Comparison of ENCODE assay signal across 15 cellular contexts in genomic region chr19:14474827-14475226, GRCh38. TPM values are rescaled to one million over a fixed set of nuclear protein-coding genes. Genes with fewer than 3 reads are reported as not detected.
DNase-seq lines count a peak whose midpoint lies in the region; ATAC-seq and TF ChIP-seq lines count a peak whose summit lies in the region.
"Had no signal": no experiment of that assay in that cellular context is flagged by ENCODE, and none has a peak within 500 bp of the region (broad histone marks: within the 10 kb centered on the region; RNA-seq: fewer than 3 reads in every experiment).

No MANE protein-coding gene starts in this region.

- H3K27ac ChIP-seq in BLaER1 treated with 17β-estradiol and CSF1 and Interleukin-3, amounts not matched to agents 10 nM and 100 nM = peak overlapping the region in 8 of 11 experiments; percentile 22 to 70 (median 56); a peak in 16 of 22 replicates
- no peak overlapping the region for H3K27ac ChIP-seq in HUES48 (ENCODE audit: low read depth, low read length)
- H3K27ac ChIP-seq: neutrophil, tibial artery had no signal

- TF ChIP-seq CTCF in chondrocyte (IDR thresholded peaks at IDR 0.05) = no peak
- no peak for TF ChIP-seq CTCF in GM10248 (IDR thresholded peaks at IDR 0.05; ENCODE audit: control extremely low read depth, extremely low read depth, low read depth, missing control alignments)

- peaks cover 40% of the 10 kb centered on the region for H3K4me1 Mint-ChIP-seq in chondrocyte (ENCODE audit: low read depth)
- peaks cover 16 to 30% (median 28%) of the 10 kb centered on the region in 3 donors for H3K4me1 Mint-ChIP-seq in naive B cell

- no peak for ATAC-seq in naive B cell (ENCODE audit: low read depth in 2 of 2)

- no peaks in the 10 kb centered on the region for H3K9me3 Mint-ChIP-seq in chondrocyte (ENCODE audit: low read depth)
- H3K9me3 Mint-ChIP-seq in naive B cell = no peaks in the 10 kb centered on the region

- H3K4me3 ChIP-seq in BLaER1 treated with 17β-estradiol and CSF1 and Interleukin-3, amounts not matched to agents 10 nM and 100 nM = peak overlapping the region; percentile 39 to 66 (median 52)
- H3K4me3 ChIP-seq in HUES48 (ENCODE audit: low read depth, low read length) (peak overlapping the region; percentile 2; the same call in 1 of the 2 replicates), HAP-1 (no peak overlapping the region)
- H3K4me3 ChIP-seq: tibial artery had no signal

- CTCF ChIA-PET in GM10248 (lab: Yijun Ruan, JAX) = no interaction called here

- no peaks in the 10 kb centered on the region for H3K9me3 ChIP-seq in BLaER1 treated with 17β-estradiol and CSF1 and Interleukin-3, amounts not matched to agents 10 nM and 100 nM (replicated peaks in 1 of 11)
- H3K9me3 ChIP-seq in HUES48 (ENCODE audit: control insufficient read depth, insufficient read depth, low read length) = no peaks in the 10 kb centered on the region
- H3K9me3 ChIP-seq in HAP-1 = no peaks in the 10 kb centered on the region
- H3K9me3 ChIP-seq: neutrophil, tibial artery had no signal

- peaks cover 60 to 76% (median 69%) of the 10 kb centered on the region in 10 experiments for H3K4me1 ChIP-seq in BLaER1 treated with 17β-estradiol and CSF1 and Interleukin-3, amounts not matched to agents 10 nM and 100 nM
- H3K4me1 ChIP-seq in HUES48 (ENCODE audit: control insufficient read depth, insufficient read depth, low read length) (peaks cover 10% of the 10 kb centered on the region; the same call in 1 of the 2 replicates), HAP-1 (peaks cover 7% of the 10 kb centered on the region)

- peaks cover 19 to 44% (median 33%) of the 10 kb centered on the region in 11 experiments for H3K36me3 ChIP-seq in BLaER1 treated with 17β-estradiol and CSF1 and Interleukin-3, amounts not matched to agents 10 nM and 100 nM
- peaks cover 38% of the 10 kb centered on the region for H3K36me3 ChIP-seq in HUES48 (ENCODE audit: control insufficient read depth, insufficient read depth, low read length)
- peaks cover 27% of the 10 kb centered on the region for H3K36me3 ChIP-seq in HAP-1 (replicated peaks)

- H3K27ac Mint-ChIP-seq in chondrocyte (ENCODE audit: unreplicated experiment) = peak overlapping the region; percentile 65
- H3K27ac Mint-ChIP-seq in naive B cell = no peak overlapping the region

- H4K20me1 ChIP-seq in BLaER1 treated with 17β-estradiol and CSF1 and Interleukin-3, amounts not matched to agents 10 nM and 100 nM = peaks cover 0 to 75% (median 3%) of the 10 kb centered on the region in 11 experiments; a peak in 8 of 22 replicates

- peaks cover 5% of the 10 kb centered on the region for H3K36me3 Mint-ChIP-seq in chondrocyte (ENCODE audit: low read depth)
- H3K36me3 Mint-ChIP-seq in naive B cell = peaks cover 0 to 2% of the 10 kb centered on the region in 2 donors

- DNase-seq in chondrocyte (ENCODE audit: low spot score) (peak; percentile 92), naive B cell (no peak), GM10248 (ENCODE audit: extremely low spot score) (no peak), NCI-H2029 (lab: John Stamatoyannopoulos, UW) (no peak), HAP-1 (ENCODE audit: low spot score in 2 of 2) (no peak), NCI-H748 (lab: John Stamatoyannopoulos, UW; ENCODE audit: unreplicated experiment) (no peak)
- DNase-seq: cerebellar nuclear complex; DMS79 treated with DMSO at 0.1 percent for 48 hours; NCI-H2081 treated with DMSO at 0.1 percent for 48 hours; SHP77 treated with DMSO at 0.1 percent for 48 hours; stimulated activated CD4-positive, alpha-beta T cell treated with anti-CD3 and anti-CD28 coated beads, Interleukin-2, amount 100 ng/mL, for 48 hours; tibial artery had no signal

- in situ Hi-C loops in HAP-1 (cut with MboI; ENCODE audit: low sequenced_read_pairs) = no loop called here

- POLR2A ChIA-PET in GM10248 (lab: Yijun Ruan, JAX) = no interaction called here

- H3K9ac ChIP-seq in BLaER1 treated with 17β-estradiol and CSF1 and Interleukin-3, amounts not matched to agents 10 nM and 100 nM = peak overlapping the region; percentile 26 to 70 (median 63); a peak in 20 of 22 replicates
- H3K9ac ChIP-seq in HUES48 (ENCODE audit: low read depth, low read length) = no peak overlapping the region

- peaks cover 16 to 29% (median 26%) of the 10 kb centered on the region in 11 experiments for H3K27me3 ChIP-seq in BLaER1 treated with 17β-estradiol and CSF1 and Interleukin-3, amounts not matched to agents 10 nM and 100 nM
- no peaks in the 10 kb centered on the region for H3K27me3 ChIP-seq in HUES48 (ENCODE audit: control insufficient read depth, insufficient read depth, low read length)
- H3K27me3 ChIP-seq in HAP-1 (ENCODE audit: low read depth) = no peaks in the 10 kb centered on the region

- H3K4me3 Mint-ChIP-seq in chondrocyte (ENCODE audit: unreplicated experiment) (peak overlapping the region; percentile 42), naive B cell (peak overlapping the region in 5 of 8 donors; percentile 21 to 61 (median 40))

- H3K27me3 Mint-ChIP-seq in chondrocyte (ENCODE audit: low read depth) (no peaks in the 10 kb centered on the region), naive B cell (peaks cover 18 to 51% (median 43%) of the 10 kb centered on the region in 3 donors)

- peak overlapping the region; percentile 79 to 96 (median 92) for H3K4me2 ChIP-seq in BLaER1 treated with 17β-estradiol and CSF1 and Interleukin-3, amounts not matched to agents 10 nM and 100 nM

RNA-seq across cellular contexts. Expression of gene PTGER1, which starts 0.3 kb away (rescaled TPM):
- 0.29 to 1.6 TPM (median 1.4 TPM) in 3 replicates for total RNA-seq in chondrocyte
- not detected for polyA plus RNA-seq in naive B cell (ENCODE audit: low read depth in 6 of 6)

RNA-seq across cellular contexts. Expression of gene GIPC1, which starts 21.1 kb away (rescaled TPM):
- total RNA-seq in chondrocyte = 83.7 to 107 TPM (median 99.6 TPM) in 3 replicates
- polyA plus RNA-seq in naive B cell (ENCODE audit: low read depth in 6 of 6) = 10 to 100 TPM in 1 of 6 donors, 1 to 10 TPM in 5; 6.9 to 10.3 (median 7.5) TPM

RNA-seq across cellular contexts. Expression of gene PKN1, which starts 41.7 kb away (rescaled TPM):
- 112 to 204 TPM (median 195 TPM) in 3 replicates for total RNA-seq in chondrocyte
- polyA plus RNA-seq in naive B cell (ENCODE audit: low read depth in 6 of 6) = 10 to 100 TPM; 37.1 to 67.9 (median 48.0) TPM

RNA-seq across cellular contexts. Expression of gene DNAJB1, which starts 43.4 kb away (rescaled TPM):
- total RNA-seq in chondrocyte = 63.1 to 85.1 TPM (median 77.2 TPM) in 3 replicates
- polyA plus RNA-seq in naive B cell (ENCODE audit: low read depth in 6 of 6) = 100 to 1,000 TPM in 2 of 6 donors, 10 to 100 TPM in 4; 73.1 to 113 (median 75.9) TPM

RNA-seq across cellular contexts. Expression of gene TECR, which starts 54.6 kb away (rescaled TPM):
- total RNA-seq in chondrocyte = 69.4 to 98.0 TPM (median 70.7 TPM) in 3 replicates
- 100 to 1,000 TPM in 5 of 6 donors, 10 to 100 TPM in 1; 95.6 to 169 (median 116) TPM for polyA plus RNA-seq in naive B cell (ENCODE audit: low read depth in 6 of 6)
